ENCODE assay signal across 2 cellular contexts in the genomic region with DNA sequence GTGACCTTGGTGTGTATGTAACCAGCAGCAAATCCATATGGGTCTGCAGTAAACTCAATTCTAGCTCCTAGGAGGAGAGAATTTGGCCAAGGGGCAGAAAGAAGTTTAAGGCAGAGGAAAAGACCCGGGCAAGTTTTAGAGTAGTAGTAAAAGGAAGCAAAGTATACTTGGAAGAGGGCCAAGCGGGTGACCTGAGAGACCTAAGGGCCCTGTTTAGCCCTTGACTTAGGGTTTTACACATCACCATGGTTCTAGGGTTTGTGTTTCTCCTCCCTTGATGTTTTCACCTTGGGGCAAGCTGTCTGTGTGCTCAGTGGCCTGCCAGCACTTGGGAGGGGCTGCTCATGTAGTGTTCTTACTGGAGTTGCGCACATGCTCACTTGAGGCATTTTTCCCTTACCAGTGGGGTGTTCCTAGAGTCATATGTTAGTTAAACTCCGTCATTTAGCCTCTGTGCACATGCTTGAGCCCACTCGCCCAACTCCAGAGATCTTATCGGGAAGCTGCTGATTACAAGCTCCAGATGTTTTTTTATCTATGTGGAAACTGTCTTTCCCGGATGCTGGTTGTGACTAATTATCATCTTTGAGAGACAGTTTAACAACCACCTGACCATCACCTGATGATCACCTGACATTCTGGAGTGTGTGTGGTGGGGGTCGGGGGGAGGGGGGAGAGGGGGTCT.
TF ChIP-seq lines count a peak whose summit lies in the region.

No MANE protein-coding gene starts in this region.

TF ChIP-seq in SK-N-SH, 30 proteins besides CTCF, POLR2A, EP300 and RAD21 (continues in another document):
- no peak for TF ChIP-seq RFX5 (IDR thresholded peaks at IDR 0.05; ENCODE audit: low read length)
- TF ChIP-seq SIN3A (IDR thresholded peaks at IDR 0.05; ENCODE audit: borderline replicate concordance, low read depth, low read length): 0 out of 2 replicates have a peak, but pooled peaks have one; percentile 30
- peak; percentile 6; the same call in 1 of the 2 replicates for TF ChIP-seq NFIC (IDR thresholded peaks at IDR 0.05; ENCODE audit: borderline replicate concordance)
- no peak for TF ChIP-seq JUND (IDR thresholded peaks at IDR 0.05)
- TF ChIP-seq, protein P1, sequence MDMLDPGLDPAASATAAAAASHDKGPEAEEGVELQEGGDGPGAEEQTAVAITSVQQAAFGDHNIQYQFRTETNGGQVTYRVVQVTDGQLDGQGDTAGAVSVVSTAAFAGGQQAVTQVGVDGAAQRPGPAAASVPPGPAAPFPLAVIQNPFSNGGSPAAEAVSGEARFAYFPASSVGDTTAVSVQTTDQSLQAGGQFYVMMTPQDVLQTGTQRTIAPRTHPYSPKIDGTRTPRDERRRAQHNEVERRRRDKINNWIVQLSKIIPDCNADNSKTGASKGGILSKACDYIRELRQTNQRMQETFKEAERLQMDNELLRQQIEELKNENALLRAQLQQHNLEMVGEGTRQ (IDR thresholded peaks at IDR 0.05; ENCODE audit: borderline replicate concordance, low read depth, low read length): peak; percentile 36; the same call in 1 of the 2 replicates
- no peak for TF ChIP-seq FOXM1 (IDR thresholded peaks at IDR 0.05; ENCODE audit: low read depth)
- 0 out of 2 replicates have a peak, but pooled peaks have one; percentile 75 for TF ChIP-seq FOXJ3 (CRISPR knock-in tag; IDR thresholded peaks at IDR 0.05)
- TF ChIP-seq CHD2 (IDR thresholded peaks at IDR 0.05; ENCODE audit: low read length, partially characterized antibody): peak; percentile 90
- no peak for TF ChIP-seq RXRA (IDR thresholded peaks at IDR 0.05; ENCODE audit: borderline replicate concordance, low read depth)
- TF ChIP-seq MAX (IDR thresholded peaks at IDR 0.05; ENCODE audit: low read depth): no peak
- no peak for TF ChIP-seq GABPA (IDR thresholded peaks at IDR 0.05; ENCODE audit: low read depth)
- TF ChIP-seq RCOR1 (IDR thresholded peaks at IDR 0.05; ENCODE audit: low read length): peak; percentile 90; the same call in 1 of the 2 replicates
- TF ChIP-seq TCF12 (IDR thresholded peaks at IDR 0.05): peak; percentile 68
- no peak for TF ChIP-seq IRF3 (IDR thresholded peaks at IDR 0.05; ENCODE audit: low read depth, low read length)
- TF ChIP-seq, protein P2, sequence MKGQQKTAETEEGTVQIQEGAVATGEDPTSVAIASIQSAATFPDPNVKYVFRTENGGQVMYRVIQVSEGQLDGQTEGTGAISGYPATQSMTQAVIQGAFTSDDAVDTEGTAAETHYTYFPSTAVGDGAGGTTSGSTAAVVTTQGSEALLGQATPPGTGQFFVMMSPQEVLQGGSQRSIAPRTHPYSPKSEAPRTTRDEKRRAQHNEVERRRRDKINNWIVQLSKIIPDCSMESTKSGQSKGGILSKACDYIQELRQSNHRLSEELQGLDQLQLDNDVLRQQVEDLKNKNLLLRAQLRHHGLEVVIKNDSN (IDR thresholded peaks at IDR 0.05; ENCODE audit: borderline replicate concordance, low read depth): 0 out of 2 replicates have a peak, but pooled peaks have one; percentile 14
- no peak for TF ChIP-seq FOSL2 (IDR thresholded peaks at IDR 0.05; ENCODE audit: borderline replicate concordance, low read depth)
- no peak for TF ChIP-seq SMC3 (IDR thresholded peaks at IDR 0.05; ENCODE audit: low read depth, low read length)
- TF ChIP-seq, protein P3, sequence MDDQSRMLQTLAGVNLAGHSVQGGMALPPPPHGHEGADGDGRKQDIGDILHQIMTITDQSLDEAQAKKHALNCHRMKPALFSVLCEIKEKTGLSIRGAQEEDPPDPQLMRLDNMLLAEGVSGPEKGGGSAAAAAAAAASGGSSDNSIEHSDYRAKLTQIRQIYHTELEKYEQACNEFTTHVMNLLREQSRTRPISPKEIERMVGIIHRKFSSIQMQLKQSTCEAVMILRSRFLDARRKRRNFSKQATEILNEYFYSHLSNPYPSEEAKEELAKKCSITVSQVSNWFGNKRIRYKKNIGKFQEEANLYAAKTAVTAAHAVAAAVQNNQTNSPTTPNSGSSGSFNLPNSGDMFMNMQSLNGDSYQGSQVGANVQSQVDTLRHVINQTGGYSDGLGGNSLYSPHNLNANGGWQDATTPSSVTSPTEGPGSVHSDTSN (IDR thresholded peaks at IDR 0.05): 0 out of 2 replicates have a peak, but pooled peaks have one; percentile 4
- TF ChIP-seq GATA2 (CRISPR knock-in tag; IDR thresholded peaks at IDR 0.05): peak; percentile 96
- TF ChIP-seq TAF1 (IDR thresholded peaks at IDR 0.05; ENCODE audit: borderline replicate concordance, low read depth, low read length): no peak
- TF ChIP-seq ZBTB33 (IDR thresholded peaks at IDR 0.05; ENCODE audit: borderline replicate concordance, low read depth): no peak
- peak; percentile 84; the same call in 1 of the 2 replicates for TF ChIP-seq MXI1 (IDR thresholded peaks at IDR 0.05; ENCODE audit: low read depth, low read length)
- no peak for TF ChIP-seq YY1 (IDR thresholded peaks at IDR 0.05; ENCODE audit: low read depth)
- TF ChIP-seq POLR2AphosphoS5 (IDR thresholded peaks at IDR 0.05; ENCODE audit: low read depth, low read length): no peak
- no peak; the same call in 1 of the 2 replicates for TF ChIP-seq NRF1 (IDR thresholded peaks at IDR 0.05; ENCODE audit: low read depth, low read length)
- no peak for TF ChIP-seq MEF2A (IDR thresholded peaks at IDR 0.05; ENCODE audit: borderline replicate concordance, low read depth)
- TF ChIP-seq TEAD4 (IDR thresholded peaks at IDR 0.05; ENCODE audit: borderline replicate concordance, insufficient read depth): no peak
- TF ChIP-seq EZH2phosphoT487 (IDR thresholded peaks at IDR 0.05; ENCODE audit: borderline replicate concordance, low read depth): no peak

TF ChIP-seq in endothelial cell of umbilical vein, 7 proteins besides CTCF, POLR2A, EP300 and RAD21:
- TF ChIP-seq MAX (IDR thresholded peaks at IDR 0.05; ENCODE audit: insufficient read depth, insufficient read length): no peak
- TF ChIP-seq GATA2 (IDR thresholded peaks at IDR 0.05; ENCODE audit: insufficient read depth, insufficient read length, low read depth, low read length): peak; percentile 52
TF ChIP-seq in endothelial cell of umbilical vein: peak in this region for 1.
